1 cellular context compared by ENCODE assay signal in the genomic region with DNA sequence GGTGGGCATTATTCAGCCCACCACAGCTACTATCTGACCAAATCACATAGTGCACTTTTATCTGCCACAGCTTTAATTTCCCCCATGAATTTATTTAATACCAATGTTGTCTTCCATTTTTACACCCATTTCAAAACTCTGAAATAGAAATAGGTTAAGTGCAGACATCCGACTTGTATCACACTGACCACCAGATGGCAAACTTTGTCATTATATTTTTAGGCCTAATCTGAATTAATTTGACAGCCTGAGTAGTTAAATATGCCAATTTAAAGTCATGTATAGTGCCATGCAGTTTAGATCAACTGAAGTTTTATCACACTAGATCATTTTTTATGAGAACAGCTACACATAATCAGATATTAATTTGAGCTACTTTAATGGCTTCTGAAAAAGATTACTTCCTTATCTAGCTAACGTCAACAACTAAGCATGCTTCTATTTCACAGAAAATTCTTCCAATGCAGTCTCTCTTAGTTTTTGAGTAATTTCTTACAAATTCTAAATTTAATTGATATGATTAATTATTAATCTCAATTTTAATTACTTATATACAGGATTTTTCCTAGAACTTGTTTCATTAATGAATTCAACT.
TF ChIP-seq lines count a peak whose summit lies in the region.

No MANE protein-coding gene starts in this region.

TF ChIP-seq in Ishikawa, 13 proteins besides CTCF, POLR2A, EP300 and RAD21 (continued from another document):
- TF ChIP-seq NFIC (IDR thresholded peaks at IDR 0.05) (no peak), ZBTB7A (IDR thresholded peaks at IDR 0.05; ENCODE audit: low read depth) (no peak), CREB1 (IDR thresholded peaks at IDR 0.05; ENCODE audit: low read depth) (no peak), TEAD4 (IDR thresholded peaks at IDR 0.05) (no peak), TAF1 (IDR thresholded peaks at IDR 0.05; ENCODE audit: low read depth) (no peak)
- TF ChIP-seq, protein P1, sequence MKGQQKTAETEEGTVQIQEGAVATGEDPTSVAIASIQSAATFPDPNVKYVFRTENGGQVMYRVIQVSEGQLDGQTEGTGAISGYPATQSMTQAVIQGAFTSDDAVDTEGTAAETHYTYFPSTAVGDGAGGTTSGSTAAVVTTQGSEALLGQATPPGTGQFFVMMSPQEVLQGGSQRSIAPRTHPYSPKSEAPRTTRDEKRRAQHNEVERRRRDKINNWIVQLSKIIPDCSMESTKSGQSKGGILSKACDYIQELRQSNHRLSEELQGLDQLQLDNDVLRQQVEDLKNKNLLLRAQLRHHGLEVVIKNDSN (IDR thresholded peaks at IDR 0.05), result no peak
- TF ChIP-seq, protein P2, sequence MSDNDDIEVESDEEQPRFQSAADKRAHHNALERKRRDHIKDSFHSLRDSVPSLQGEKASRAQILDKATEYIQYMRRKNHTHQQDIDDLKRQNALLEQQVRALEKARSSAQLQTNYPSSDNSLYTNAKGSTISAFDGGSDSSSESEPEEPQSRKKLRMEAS (IDR thresholded peaks at IDR 0.05), result no peak
